16 cellular contexts compared by ENCODE assay signal in the genomic region with DNA sequence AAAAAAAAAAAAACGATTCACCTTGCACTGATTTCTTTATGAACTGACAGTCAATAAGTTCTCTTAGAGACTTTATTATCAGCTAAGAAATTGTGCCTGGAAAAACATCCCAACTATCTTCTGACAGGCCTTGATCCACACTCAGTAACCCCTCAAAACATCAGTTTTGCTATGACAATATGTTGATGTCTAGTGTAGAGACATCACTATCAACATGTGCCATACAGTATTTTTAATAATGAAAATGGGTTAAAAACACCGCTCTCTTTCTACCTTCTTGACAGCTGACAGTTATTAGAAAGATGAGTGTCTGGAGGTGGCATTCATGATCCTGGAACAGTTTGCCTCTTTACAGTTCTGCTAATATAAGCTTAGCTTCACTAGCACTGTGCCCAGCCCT.
"Had no signal": no experiment of that assay in that cellular context is flagged by ENCODE, and none has a peak within 500 bp of the region (broad histone marks: within the 10 kb centered on the region; RNA-seq: fewer than 3 reads in every experiment).

No MANE protein-coding gene starts in this region.

- H3K36me3 ChIP-seq: esophagus muscularis mucosa, gastroesophageal sphincter, heart right ventricle, left lung, lower lobe of right lung had no signal

- H3K4me1 ChIP-seq: esophagus muscularis mucosa, foreskin keratinocyte, gastroesophageal sphincter, heart right ventricle, left lung, lower lobe of right lung had no signal

- H3K9me3 ChIP-seq: esophagus muscularis mucosa, gastroesophageal sphincter, heart right ventricle, left lung, lower lobe of right lung had no signal

- DNase-seq: dermis blood vessel endothelial cell; dorsolateral prefrontal cortex; effector CD4-positive, alpha-beta T cell; effector memory CD4-positive, alpha-beta T cell; foreskin keratinocyte; head of caudate nucleus; heart right ventricle; hippocampal formation; left cardiac atrium; left lung; left ventricle myocardium superior; lower lobe of right lung; mesenchymal stem cell had no signal

- H3K27ac ChIP-seq: coronary artery, dorsolateral prefrontal cortex, esophagus muscularis mucosa, foreskin keratinocyte, gastroesophageal sphincter, heart right ventricle, left lung, lower lobe of right lung had no signal

- ATAC-seq: foreskin keratinocyte, gastroesophageal sphincter, heart right ventricle, left cardiac atrium, left lung, left ventricle myocardium superior, lower lobe of right lung had no signal

- H3K27me3 ChIP-seq: dorsolateral prefrontal cortex, esophagus muscularis mucosa, foreskin keratinocyte, gastroesophageal sphincter, heart right ventricle, left lung had no signal

- H3K4me3 ChIP-seq: coronary artery, dorsolateral prefrontal cortex, esophagus muscularis mucosa, gastroesophageal sphincter, heart right ventricle, left lung, lower lobe of right lung had no signal
